ENCODE assay signal across 8 cellular contexts in the genomic region with DNA sequence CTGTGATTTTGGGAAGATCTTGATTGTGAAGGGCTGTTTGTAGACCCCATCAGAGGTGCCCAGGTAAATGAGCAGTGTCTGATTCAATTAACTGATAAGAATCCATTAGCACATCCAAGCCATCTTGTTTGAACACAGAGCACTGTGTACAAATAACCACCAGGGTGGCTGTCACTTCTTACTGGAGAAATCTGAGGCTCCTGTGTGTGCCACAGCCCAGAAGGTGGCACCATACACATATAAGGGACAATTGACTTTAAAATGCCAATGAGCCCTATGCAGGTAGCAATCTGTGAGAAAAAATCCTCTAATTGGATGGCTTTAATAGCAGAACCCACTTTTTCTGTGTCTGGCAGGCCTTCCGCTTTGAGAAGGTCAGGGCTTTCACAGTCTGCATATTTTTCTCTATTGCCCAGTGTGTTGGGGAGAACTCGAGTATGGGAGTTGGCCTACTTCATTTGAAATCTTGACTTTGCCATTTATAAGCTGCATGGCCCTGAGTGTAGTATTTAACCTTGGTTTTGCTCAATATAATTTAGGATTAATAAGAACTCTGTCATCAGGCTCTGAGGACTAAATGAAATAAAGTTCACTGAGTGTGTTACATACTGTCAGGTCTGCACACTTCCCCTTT.
DNase-seq lines count a peak whose midpoint lies in the region; ATAC-seq and TF ChIP-seq lines count a peak whose summit lies in the region.

No MANE protein-coding gene starts in this region.

- H3K27ac Mint-ChIP-seq in activated CD4-positive, alpha-beta T cell treated with anti-CD3 and anti-CD28 coated beads for 36 hours, result no peak overlapping the region

- no peaks in the 10 kb centered on the region for H3K4me1 Mint-ChIP-seq in activated CD4-positive, alpha-beta T cell treated with anti-CD3 and anti-CD28 coated beads for 36 hours

- H4K20me1 ChIP-seq in Loucy (ENCODE audit: insufficient read depth, low read length, poor library complexity, severe bottlenecking), result no peaks in the 10 kb centered on the region

- no peaks in the 10 kb centered on the region for H3K9me3 Mint-ChIP-seq in activated CD4-positive, alpha-beta T cell treated with anti-CD3 and anti-CD28 coated beads for 36 hours (ENCODE audit: low read depth)

- no peak overlapping the region for H3K4me2 ChIP-seq in Loucy (ENCODE audit: low read depth, low read length, poor library complexity, severe bottlenecking)

- H3K9me2 ChIP-seq in Loucy (replicated peaks; ENCODE audit: low read depth, low read length), result no peaks in the 10 kb centered on the region

- H3K4me3 ChIP-seq in Loucy (ENCODE audit: low read length, poor library complexity, severe bottlenecking), result no peak overlapping the region
- no peak overlapping the region for H3K4me3 ChIP-seq in thyroid gland (replicated peaks in 1 of 3)

- CTCF ChIA-PET in activated CD4-positive, alpha-beta T cell treated with anti-CD3 and anti-CD28 coated beads for 36 hours (lab: Charles Lee), result interaction anchor here (1.1 kb wide), 1 partner anchor 9 kb away, joined by 3 read pairs; no protein-coding TSS in a partner anchor

- no peaks in the 10 kb centered on the region for H3K36me3 Mint-ChIP-seq in activated CD4-positive, alpha-beta T cell treated with anti-CD3 and anti-CD28 coated beads for 36 hours (ENCODE audit: low read depth)

- H3K27me3 Mint-ChIP-seq in activated CD4-positive, alpha-beta T cell treated with anti-CD3 and anti-CD28 coated beads for 36 hours, result peaks cover 2% of the 10 kb centered on the region

- no peaks in the 10 kb centered on the region for H3F3A ChIP-seq in Loucy (ENCODE audit: low read depth)

- H3K9me3 ChIP-seq in Loucy (ENCODE audit: insufficient read depth, low read depth, low read length), result no peaks in the 10 kb centered on the region
- H3K9me3 ChIP-seq in thyroid gland, result no peaks in the 10 kb centered on the region

- peak overlapping the region in 2 of 3 donors; percentile 13 to 64 for H3K27ac ChIP-seq in thyroid gland

- intact Hi-C loops in activated CD4-positive, alpha-beta T cell treated with anti-CD3 and anti-CD28 coated beads for 36 hours (cut with DNase I, micrococcal nuclease), result no loop called here
- intact Hi-C loops in thyroid gland (cut with DNase I), result no loop called here

- H3K79me2 ChIP-seq in Loucy (ENCODE audit: insufficient read depth, low read length), result no peaks in the 10 kb centered on the region

- peak; percentile 13 for DNase-seq in activated CD4-positive, alpha-beta T cell treated with anti-CD3 and anti-CD28 coated beads for 36 hours
- DNase-seq in activated CD4-positive, alpha-beta T cell treated with anti-CD3 and anti-CD28 coated beads, Interleukin-2, amount 50 U/mL, for 4 hours, result no peak
- DNase-seq in cerebellar cortex (ENCODE audit: low spot score), result peak; percentile 20
- DNase-seq in thyroid gland, result peak; percentile 64 to 66
- DNase-seq in NCI-H446 treated with DMSO at 0.1 percent for 48 hours (lab: John Stamatoyannopoulos, UW), result no peak

- H3K36me3 ChIP-seq in Loucy (ENCODE audit: insufficient read depth, low read length), result no peaks in the 10 kb centered on the region
- no peaks in the 10 kb centered on the region for H3K36me3 ChIP-seq in thyroid gland

- no peak for TF ChIP-seq POLR2A in thyroid gland (IDR thresholded peaks at IDR 0.05)

- TF ChIP-seq CTCF in Loucy (conservative IDR thresholded peaks at IDR 0.05; ENCODE audit: low read length) (peak; percentile 53), thyroid gland (IDR thresholded peaks at IDR 0.05) (peak; percentile 12 to 84 (median 69))

- H3K4me3 Mint-ChIP-seq in activated CD4-positive, alpha-beta T cell treated with anti-CD3 and anti-CD28 coated beads for 36 hours, result no peak overlapping the region

- H2AFZ ChIP-seq in Loucy (ENCODE audit: low read length), result no peak overlapping the region

- POLR2A ChIA-PET in activated CD4-positive, alpha-beta T cell treated with anti-CD3 and anti-CD28 coated beads for 36 hours (lab: Charles Lee), result no interaction called here

- 53 to 67% methylated on average over 2 of the region's 2 CpGs for WGBS in thyroid gland, 2 donors

- H3K9ac ChIP-seq in Loucy (ENCODE audit: low read depth, low read length, poor library complexity, severe bottlenecking), result no peak overlapping the region

- no peak for ATAC-seq in activated CD4-positive, alpha-beta T cell treated with anti-CD3 and anti-CD28 coated beads for 36 hours
- ATAC-seq in HG03469 (IDR thresholded peaks at IDR 0.05; ENCODE audit: unreplicated experiment) (no peak), HG03521 (IDR thresholded peaks at IDR 0.05; ENCODE audit: unreplicated experiment) (no peak)

- no peaks in the 10 kb centered on the region for H3K27me3 ChIP-seq in Loucy (ENCODE audit: insufficient read depth, low read length, poor library complexity, severe bottlenecking)
- no peaks in the 10 kb centered on the region for H3K27me3 ChIP-seq in thyroid gland

- no peaks in the 10 kb centered on the region for H3K4me1 ChIP-seq in Loucy (ENCODE audit: insufficient read depth, low read length, poor library complexity, severe bottlenecking)
- H3K4me1 ChIP-seq in thyroid gland, result peaks cover 4 to 11% of the 10 kb centered on the region in 2 donors

Comparison
In these comparisons a context has a peak if more than half of its experiments do, and no peak if none do; other contexts are left out.
1. DNase-seq: peak in activated CD4-positive, alpha-beta T cell treated with anti-CD3 and anti-CD28 coated beads for 36 hours (single experiment), cerebellar cortex (single experiment) and thyroid gland (2 of 2); none in activated CD4-positive, alpha-beta T cell treated with anti-CD3 and anti-CD28 coated beads, Interleukin-2, amount 50 U/mL, for 4 hours (0 of 2) and NCI-H446 treated with DMSO at 0.1 percent for 48 hours (single experiment).